ENCODE assay signal across 8 cellular contexts in genomic region chr11:95089620-95090542, GRCh38. TPM values are rescaled to one million over a fixed set of nuclear protein-coding genes. Genes with fewer than 3 reads are reported as not detected.
A peak's percentile ranks its signal among the peaks of the same experiment; 100 is the strongest.
DNase-seq lines count a peak whose midpoint lies in the region; ATAC-seq and TF ChIP-seq lines count a peak whose summit lies in the region.

TSS of gene ENDOD1 (plus strand) at chr11:95089846. CDS start at chr11:95089928, 82 bp downstream.

- ATAC-seq in heart right ventricle: peak; percentile 95 to 99 (median 98)

- H3K27me3 ChIP-seq in adipocyte (replicated peaks; ENCODE audit: control insufficient read depth, insufficient read depth, low read length) (no peaks in the 10 kb centered on the region), heart right ventricle (peaks cover 0 to 5% (median 0%) of the 10 kb centered on the region in 7 donors)

- DNase-seq in GM04504 (ENCODE audit: low read depth) (peak; percentile 63), H4 (ENCODE audit: low spot score) (peak; percentile 44), LoVo (ENCODE audit: low spot score) (peak; percentile 87), SW 1271 (lab: John Stamatoyannopoulos, UW) (peak; percentile 67 to 87), adipocyte (ENCODE audit: low read depth) (peak; percentile 94), heart right ventricle (peak; percentile 80 to 88), progenitor cell of endocrine pancreas (ENCODE audit: low spot score, unreplicated experiment) (peak; percentile 58), ureter (ENCODE audit: low spot score) (peak; percentile 86)

- peaks cover 6% of the 10 kb centered on the region for H3K4me1 Mint-ChIP-seq in progenitor cell of endocrine pancreas (ENCODE audit: low read depth)

- peak within 1 kb of the TSS; percentile 78 for H3K27ac Mint-ChIP-seq in progenitor cell of endocrine pancreas

- peaks cover 71% of the 10 kb centered on the region for H3K27me3 Mint-ChIP-seq in progenitor cell of endocrine pancreas

- H3K9me3 Mint-ChIP-seq in progenitor cell of endocrine pancreas (ENCODE audit: low read depth): no peaks in the 10 kb centered on the region

- H3K27ac ChIP-seq in heart right ventricle: peak within 1 kb of the TSS; percentile 74 to 97 (median 94)

- H3K36me3 ChIP-seq in adipocyte (ENCODE audit: control insufficient read depth, insufficient read depth, low read length, severe bottlenecking) (no peaks in the 10 kb centered on the region), heart right ventricle (peaks cover 0 to 4% (median 0%) of the 10 kb centered on the region in 9 donors)

- WGBS in heart right ventricle, 2 donors: 0% methylated on average over 97 to 106 of the region's 106 CpGs

- H3K4me3 ChIP-seq in adipocyte (ENCODE audit: low read length) (peak within 1 kb of the TSS; percentile 87), heart right ventricle (peak within 1 kb of the TSS; percentile 81 to 97 (median 95))

- no peaks in the 10 kb centered on the region for H3K9me3 ChIP-seq in adipocyte (ENCODE audit: control insufficient read depth, low read length)
- H3K9me3 ChIP-seq in heart right ventricle: no peaks in the 10 kb centered on the region

- peak within 1 kb of the TSS; percentile 75 for H3K4me3 Mint-ChIP-seq in progenitor cell of endocrine pancreas (ENCODE audit: low read depth)

- H3K9ac ChIP-seq in adipocyte (ENCODE audit: low read length): peak within 1 kb of the TSS; percentile 90

- intact Hi-C loops in heart right ventricle (cut with DNase I): loop anchor here in 4 of 10 donors (2.0 to 10.0 kb wide), 3 partner anchors 17 to 55 kb away; no protein-coding TSS in a partner anchor

- H3K4me1 ChIP-seq in adipocyte (ENCODE audit: control insufficient read depth, insufficient read depth, low read length) (peaks cover 40% of the 10 kb centered on the region), heart right ventricle (peaks cover 0 to 45% (median 22%) of the 10 kb centered on the region in 9 donors)

- H3K36me3 Mint-ChIP-seq in progenitor cell of endocrine pancreas (ENCODE audit: insufficient read depth): no peaks in the 10 kb centered on the region

- peak in 2 of 9 donors; percentile 22 to 25 for TF ChIP-seq CTCF in heart right ventricle (IDR thresholded peaks at IDR 0.05)
- peak; percentile 10 for TF ChIP-seq CTCF in progenitor cell of endocrine pancreas (IDR thresholded peaks at IDR 0.05; ENCODE audit: unreplicated experiment)

RNA-seq across cellular contexts. Expression of gene ENDOD1, which starts in this region (rescaled TPM):
- 3.6 and 4.0 TPM in 2 replicates for total RNA-seq in H4 (2014; rRNA removed; shearing (Covaris generic))
- total RNA-seq in heart right ventricle: 10 to 100 TPM in 7 of 10 donors, 1 to 10 TPM in 3; 7.4 to 15.0 (median 12.3) TPM
- polyA plus RNA-seq in heart right ventricle: 1 to 10 TPM; 3.7 to 9.9 TPM
- total RNA-seq in progenitor cell of endocrine pancreas: 2.1 and 2.7 TPM in 2 replicates
- total RNA-seq in ureter: 36.7 TPM

Comparison
In these comparisons a context has a peak if more than half of its experiments do, and no peak if none do; other contexts are left out.
1. Peak in every context shown above with its lines: DNase-seq, ATAC-seq, H3K4me3 ChIP-seq and H3K27ac ChIP-seq.
2. DNase-seq: peak in every context shown above with its lines; median percentile 94 in adipocyte; 87 in LoVo; 86 in ureter; 84 in heart right ventricle; 77 in SW 1271; 63 in GM04504; 58 in progenitor cell of endocrine pancreas; 44 in H4.